In genomic region chr9:106056328-106056727, GRCh38 we compare ENCODE assay signal across 1 cellular context.
A peak's percentile ranks its signal among the peaks of the same experiment; 100 is the strongest.
TF ChIP-seq lines count a peak whose summit lies in the region.

No MANE protein-coding gene starts in this region.

TF ChIP-seq in HepG2, 621 proteins besides CTCF, POLR2A, EP300 and RAD21 (continued from another document):
- peak; percentile 50 to 60; a peak in 3 of 4 replicates for TF ChIP-seq MAFK (conservative IDR thresholded peaks at IDR 0.05 in 1 of 2, IDR thresholded peaks at IDR 0.05 in 1 of 2; ENCODE audit: low read length in 2 of 2)
